Comparison of ENCODE assay signal across 18 cellular contexts in the genomic region with DNA sequence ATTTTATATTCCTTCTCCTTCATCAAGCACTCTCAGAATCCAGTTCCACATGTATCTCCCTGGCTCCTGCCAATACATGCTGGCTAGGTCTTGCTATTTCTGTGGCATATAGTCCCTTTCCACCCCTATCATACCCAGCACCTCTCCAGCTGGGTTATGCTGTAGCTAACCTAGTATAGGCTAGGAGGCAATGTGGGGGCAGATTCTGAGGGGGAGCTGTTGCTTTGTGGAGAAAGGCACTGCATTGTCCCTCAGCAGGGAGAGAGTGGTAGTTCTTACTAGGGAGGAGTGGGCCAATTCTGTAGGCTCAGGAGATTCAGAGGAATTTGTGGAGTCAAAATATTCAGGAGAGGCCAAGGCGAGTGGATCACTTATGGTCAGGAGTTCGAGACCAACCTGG. TPM values are rescaled to one million over a fixed set of nuclear protein-coding genes. Genes with fewer than 3 reads are reported as not detected.
A peak's percentile ranks its signal among the peaks of the same experiment; 100 is the strongest.
DNase-seq lines count a peak whose midpoint lies in the region; ATAC-seq, FAIRE-seq and TF ChIP-seq lines count a peak whose summit lies in the region.
"Had no signal": no experiment of that assay in that cellular context is flagged by ENCODE, and none has a peak within 500 bp of the region (broad histone marks: within the 10 kb centered on the region; RNA-seq: fewer than 3 reads in every experiment).

No MANE protein-coding gene starts in this region.

- no peaks in the 10 kb centered on the region for H3K4me1 Mint-ChIP-seq in activated naive CD4-positive, alpha-beta T cell treated with anti-CD3 and anti-CD28 coated beads, Interleukin-2, amount 50 U/mL, for 24 hours

- POLR2A ChIA-PET in K562 (lab: Yijun Ruan, JAX): interaction anchor here (0.6 kb wide), 1 partner anchor 14 kb away, joined by 3 read pairs; no protein-coding TSS in a partner anchor

- no peaks in the 10 kb centered on the region for H3K27me3 Mint-ChIP-seq in activated naive CD4-positive, alpha-beta T cell treated with anti-CD3 and anti-CD28 coated beads, Interleukin-2, amount 50 U/mL, for 24 hours
- H3K27me3 Mint-ChIP-seq: CD4-positive, CD25-positive, alpha-beta regulatory T cell; IgD-negative memory B cell had no signal

- CTCF ChIA-PET in K562 (lab: Yijun Ruan, JAX; ENCODE audit: low intra/inter-chr PET ratio): interaction anchor here (0.7 kb wide), 1 partner anchor 132 kb away, joined by 3 read pairs; no protein-coding TSS in a partner anchor

- no peak for DNase-seq in activated naive CD4-positive, alpha-beta T cell treated with anti-CD3 and anti-CD28 coated beads, Interleukin-2, amount 50 U/mL, for 16 hours
- DNase-seq in K562 (ENCODE audit: extremely low read depth in 1 of 4, low spot score in 3 of 4) (peak in 1 of 4 experiments; percentile 16), iPS-NIHi7 (ENCODE audit: extremely low spot score) (peak; percentile 46), T-helper 2 cell (no peak), MV-4-11 (lab: John Stamatoyannopoulos, UW) (no peak), right lobe of liver (no peak)
- DNase-seq: 8988T; CD4-positive, CD25-positive, alpha-beta regulatory T cell; DMS153; DMS79 treated with DMSO at 0.1 percent for 48 hours; EL; GDM1 had no signal

- FAIRE-seq in K562 (lab: Jason Lieb, UNC): no peak
- FAIRE-seq: GM12892, H54 had no signal

- peak overlapping the region; percentile 62 for H3K27ac Mint-ChIP-seq in activated naive CD4-positive, alpha-beta T cell treated with anti-CD3 and anti-CD28 coated beads, Interleukin-2, amount 50 U/mL, for 24 hours
- H3K27ac Mint-ChIP-seq: IgD-negative memory B cell had no signal

- H3K36me3 Mint-ChIP-seq in activated naive CD4-positive, alpha-beta T cell treated with anti-CD3 and anti-CD28 coated beads, Interleukin-2, amount 50 U/mL, for 24 hours: peaks cover 11% of the 10 kb centered on the region

- H4K20me1 ChIP-seq in K562 (replicated peaks; ENCODE audit: control insufficient read depth, insufficient read depth, low read length): no peaks in the 10 kb centered on the region
- H4K20me1 ChIP-seq: BLaER1 treated with 17β-estradiol and CSF1 and Interleukin-3, amounts not matched to agents 10 nM and 100 nM had no signal

- TF ChIP-seq CTCF in K562 (IDR thresholded peaks at IDR 0.05 in 2 of 3, conservative IDR thresholded peaks at IDR 0.05 in 1 of 3; ENCODE audit: insufficient read depth in 2 of 3, low read depth in 1 of 3, low read length in 3 of 3) (peak in 2 of 3 experiments; percentile 9 to 47; a peak in 2 of 6 replicates), right lobe of liver (IDR thresholded peaks at IDR 0.05) (no peak)

- no peaks in the 10 kb centered on the region for H3K9me3 Mint-ChIP-seq in activated naive CD4-positive, alpha-beta T cell treated with anti-CD3 and anti-CD28 coated beads, Interleukin-2, amount 50 U/mL, for 24 hours
- H3K9me3 Mint-ChIP-seq: IgD-negative memory B cell had no signal

- H3K4me1 ChIP-seq in K562 (replicated peaks in 1 of 2; ENCODE audit: control insufficient read depth in 2 of 2, insufficient read depth in 2 of 2, low read length in 2 of 2) (no peaks in the 10 kb centered on the region; a peak in 1 of 5 replicates), right lobe of liver (no peaks in the 10 kb centered on the region)

- no peak overlapping the region for H3K4me2 ChIP-seq in K562 (ENCODE audit: insufficient read depth, low read length)
- H3K4me2 ChIP-seq: BLaER1 treated with 17β-estradiol and CSF1 and Interleukin-3, amounts not matched to agents 10 nM and 100 nM had no signal

- no peak overlapping the region for H2AFZ ChIP-seq in K562 (ENCODE audit: low read depth, low read length)

- 54% methylated on average over 2 of the region's 2 CpGs for WGBS in K562 (ENCODE audit: insufficient coverage, low coverage, missing lambda C conversion rate)
- WGBS in right lobe of liver (ENCODE audit: insufficient coverage, low coverage, low lambda C conversion rate, missing lambda C conversion rate): 100% methylated on average over 2 of the region's 2 CpGs

- no peaks in the 10 kb centered on the region for H3K9me1 ChIP-seq in K562 (ENCODE audit: control insufficient read depth, insufficient read depth, low read length)

- BruUV-seq in K562 (replicated peaks; lab: Mats Ljungman, UMichigan): no TSS peak

- H3K9ac ChIP-seq in K562 (ENCODE audit: insufficient read depth in 1 of 2, low read depth in 2 of 2, low read length in 2 of 2): no peak overlapping the region
- H3K9ac ChIP-seq: BLaER1 treated with 17β-estradiol and CSF1 and Interleukin-3, amounts not matched to agents 10 nM and 100 nM had no signal

- no peaks in the 10 kb centered on the region for H3K79me2 ChIP-seq in K562 (ENCODE audit: control insufficient read depth, insufficient read depth, low read length)

- H3K27me3 ChIP-seq in K562 (ENCODE audit: control insufficient read depth in 2 of 2, insufficient read depth in 2 of 2, low read length in 2 of 2): no peaks in the 10 kb centered on the region
- no peaks in the 10 kb centered on the region for H3K27me3 ChIP-seq in right lobe of liver
- H3K27me3 ChIP-seq: BLaER1 treated with 17β-estradiol and CSF1 and Interleukin-3, amounts not matched to agents 10 nM and 100 nM had no signal

- in situ Hi-C loops in K562 (cut with MboI): no loop called here

- H3K4me3 Mint-ChIP-seq in activated naive CD4-positive, alpha-beta T cell treated with anti-CD3 and anti-CD28 coated beads, Interleukin-2, amount 50 U/mL, for 24 hours: no peak overlapping the region
- H3K4me3 Mint-ChIP-seq: CD4-positive, CD25-positive, alpha-beta regulatory T cell; IgD-negative memory B cell had no signal

- TF ChIP-seq RAD21 in K562 (CRISPR knock-in tag; conservative IDR thresholded peaks at IDR 0.05 in 1 of 2, IDR thresholded peaks at IDR 0.05 in 1 of 2): no peak; a peak in 1 of 4 replicates

- no peak overlapping the region for H3K27ac ChIP-seq in K562 (ENCODE audit: extremely low read depth, low read depth, low read length)
- H3K27ac ChIP-seq in right lobe of liver: no peak overlapping the region
- H3K27ac ChIP-seq: BLaER1 treated with 17β-estradiol and CSF1 and Interleukin-3, amounts not matched to agents 10 nM and 100 nM had no signal

- H3K9me3 ChIP-seq in K562 (replicated peaks; ENCODE audit: control insufficient read depth, insufficient read depth, low read depth, low read length) (no peaks in the 10 kb centered on the region), right lobe of liver (no peaks in the 10 kb centered on the region)
- H3K9me3 ChIP-seq: BLaER1 treated with 17β-estradiol and CSF1 and Interleukin-3, amounts not matched to agents 10 nM and 100 nM had no signal

- ATAC-seq in K562: peak; percentile 60; the same call in 2 of the 3 replicates
- ATAC-seq in HG03342 (IDR thresholded peaks at IDR 0.05; ENCODE audit: unreplicated experiment): no peak
- no peak for ATAC-seq in right lobe of liver

- TF ChIP-seq EP300 in K562 (IDR thresholded peaks at IDR 0.05; ENCODE audit: low read length): no peak

- H3K4me3 ChIP-seq in K562: no peak overlapping the region
- no peak overlapping the region for H3K4me3 ChIP-seq in right lobe of liver
- H3K4me3 ChIP-seq: BLaER1 treated with 17β-estradiol and CSF1 and Interleukin-3, amounts not matched to agents 10 nM and 100 nM had no signal

- intact Hi-C loops in K562 (cut with micrococcal nuclease): no loop called here
- intact Hi-C loops in right lobe of liver (cut with DNase I): no loop called here

- TF ChIP-seq POLR2A in K562 (conservative IDR thresholded peaks at IDR 0.05) (no peak), right lobe of liver (IDR thresholded peaks at IDR 0.05) (no peak)

- H3K36me3 ChIP-seq in K562 (ENCODE audit: control insufficient read depth, insufficient read depth, low read length) (0 out of 3 replicates have a peak, but pooled peaks cover 4% of the 10 kb centered on the region), right lobe of liver (no peaks in the 10 kb centered on the region)

RNA-seq across cellular contexts. Expression of a gene that starts 39.4 kb away (rescaled TPM):
- total RNA-seq in K562 (2011; cell fraction: chromatin; rRNA removed; ENCODE audit: low replicate concordance): 9.1 and 12.8 TPM in 2 replicates
- total RNA-seq in K562 (2011; cell fraction: nucleolus; rRNA removed): 12.8 and 16.2 TPM in 2 replicates
- 10.7 and 15.0 TPM in 2 replicates for total RNA-seq in K562 (2011; cell fraction: nucleoplasm; rRNA removed)
- total RNA-seq in K562 (2014; rRNA removed): 36.6 and 79.6 TPM in 2 replicates
- total RNA-seq in K562 (2014; rRNA removed; fragmentation: Illumina TruSeq; extraction: Trizol): 26.2 and 29.3 TPM in 2 replicates
- 31.1 and 32.4 TPM in 2 replicates for total RNA-seq in K562 (2015; rRNA removed; fragmentation: Illumina TruSeq; extraction: Trizol)
- 51.7 and 65.5 TPM in 2 replicates for total RNA-seq in K562 (2021)
- 63.4 and 64.7 TPM in 2 replicates for polyA plus RNA-seq in K562 (2011; rRNA removed)
- 107 and 180 TPM in 2 replicates for polyA plus RNA-seq in K562 (2011; cell fraction: cytosol; rRNA removed)
- polyA plus RNA-seq in K562 (2011; cell fraction: nucleus; rRNA removed): 29.7 and 35.7 TPM in 2 replicates
- 41.6 and 62.1 TPM in 2 replicates for polyA plus RNA-seq in K562 (2012)
- 52.8 and 65.0 TPM in 2 replicates for polyA plus RNA-seq in K562 (2014; fragmentation: Illumina TruSeq; extraction: Trizol)
- 10 to 100 TPM; 19.2 to 44.9 TPM for polyA plus RNA-seq in K562 (2014; fragmentation: Nextera tagmentation; extraction: Ambion mirVana)
- 47.8 and 70.3 TPM in 2 replicates for polyA plus RNA-seq in K562 (2014; rRNA removed)
- polyA minus RNA-seq in K562 (2011; rRNA and poly(A)+ RNA removed): 40.5 and 52.2 TPM in 2 replicates
- 40.3 and 40.8 TPM in 2 replicates for polyA minus RNA-seq in K562 (2011; cell fraction: cytosol; rRNA and poly(A)+ RNA removed)
- polyA minus RNA-seq in K562 (2011; cell fraction: nucleus; rRNA and poly(A)+ RNA removed): 8.6 and 10.9 TPM in 2 replicates
- total RNA-seq in right lobe of liver: 10 to 100 TPM; 14.8 to 38.0 (median 17.3) TPM

RNA-seq across cellular contexts. Expression of a gene that starts 40.6 kb away (rescaled TPM):
- 31.5 and 48.3 TPM in 2 replicates for total RNA-seq in K562 (2011; cell fraction: chromatin; rRNA removed; ENCODE audit: low replicate concordance)
- total RNA-seq in K562 (2011; cell fraction: nucleolus; rRNA removed): 22.4 and 26.3 TPM in 2 replicates
- total RNA-seq in K562 (2011; cell fraction: nucleoplasm; rRNA removed): 29.0 and 39.5 TPM in 2 replicates
- total RNA-seq in K562 (2014; rRNA removed) (7.1 and 10.9 TPM in 2 replicates), K562 (2014; rRNA removed; fragmentation: Illumina TruSeq; extraction: Trizol) (4.4 and 4.8 TPM in 2 replicates), K562 (2015; rRNA removed; fragmentation: Illumina TruSeq; extraction: Trizol) (6.0 and 6.1 TPM in 2 replicates), K562 (2021) (14.8 and 15.0 TPM in 2 replicates), right lobe of liver (1 to 10 TPM; 1.5 to 3.2 (median 2.3) TPM)
- polyA plus RNA-seq in K562 (2011; rRNA removed) (11.8 and 16.4 TPM in 2 replicates), K562 (2014; fragmentation: Illumina TruSeq; extraction: Trizol) (12.4 and 14.8 TPM in 2 replicates), K562 (2014; fragmentation: Nextera tagmentation; extraction: Ambion mirVana) (under 1 TPM; 0.32 to 0.74 TPM), K562 (2014; rRNA removed) (14.1 and 15.1 TPM in 2 replicates)
- 14.6 and 18.3 TPM in 2 replicates for polyA plus RNA-seq in K562 (2011; cell fraction: cytosol; rRNA removed)
- polyA plus RNA-seq in K562 (2011; cell fraction: nucleus; rRNA removed): 19.7 and 26.1 TPM in 2 replicates
- 11.3 and 18.8 TPM in 2 replicates for polyA plus RNA-seq in K562 (2012)
- 10.7 and 11.3 TPM in 2 replicates for polyA minus RNA-seq in K562 (2011; rRNA and poly(A)+ RNA removed)
- 11.5 and 11.8 TPM in 2 replicates for polyA minus RNA-seq in K562 (2011; cell fraction: cytosol; rRNA and poly(A)+ RNA removed)
- 10.5 and 11.4 TPM in 2 replicates for polyA minus RNA-seq in K562 (2011; cell fraction: nucleus; rRNA and poly(A)+ RNA removed)

Comparison
In these comparisons a context has a peak if more than half of its experiments do, and no peak if none do; other contexts are left out.
1. CTCF ChIP-seq: peak in K562 (2 of 3); none in right lobe of liver (0 of 4).